8 cellular contexts compared by ENCODE assay signal in the genomic region with DNA sequence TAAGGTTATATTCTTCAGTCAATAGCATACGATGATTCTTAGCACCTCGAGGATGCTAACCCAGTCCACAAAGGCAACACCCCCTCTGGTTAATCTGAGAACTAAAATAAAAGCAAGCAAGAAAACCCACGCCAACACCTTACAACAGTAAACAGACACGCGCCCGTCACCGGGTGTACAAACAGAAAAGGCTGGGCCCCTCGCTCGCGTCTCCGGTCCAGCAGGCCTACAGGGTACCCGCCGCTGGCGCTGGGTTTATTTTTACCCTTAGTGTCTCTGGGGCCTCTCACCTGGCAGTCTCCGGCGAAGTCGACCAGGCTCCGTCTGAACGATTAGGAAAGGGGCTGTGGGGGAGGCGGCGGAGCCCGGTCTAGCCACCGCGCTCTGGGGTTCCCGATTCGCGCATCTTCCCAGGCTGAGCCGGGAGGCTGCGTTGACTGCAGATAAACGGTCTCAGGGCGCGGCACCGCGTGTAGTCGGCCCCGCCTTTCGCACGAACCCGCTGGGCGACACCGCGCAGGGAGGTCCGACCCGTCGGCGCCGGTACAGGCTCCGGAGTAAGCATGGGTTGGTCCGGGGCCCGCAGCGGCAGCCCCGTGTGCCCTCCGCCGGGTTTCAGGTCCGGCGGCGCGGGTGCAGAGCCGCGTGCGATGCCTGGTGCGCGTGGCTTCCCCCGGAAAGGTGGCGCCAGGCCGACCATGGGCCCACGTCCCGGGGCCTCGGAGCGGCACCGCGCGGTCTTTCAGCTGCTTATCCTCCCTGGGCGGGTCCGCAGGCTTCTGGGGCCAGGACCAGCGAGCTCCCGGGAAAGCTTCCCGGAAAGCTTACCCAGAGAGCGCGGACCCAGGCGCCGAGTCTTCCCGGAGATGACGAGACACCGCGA. TPM values are rescaled to one million over a fixed set of nuclear protein-coding genes. Genes with fewer than 3 reads are reported as not detected.
DNase-seq lines count a peak whose midpoint lies in the region; ATAC-seq, FAIRE-seq and TF ChIP-seq lines count a peak whose summit lies in the region.

Gene SLC9B2 (minus strand): TSS at position 868 of the 883 bp plus-strand sequence. CDS start 9,211 bp downstream, outside the sequence.

- no peaks in the 10 kb centered on the region for H3K9me3 ChIP-seq in SK-N-MC (ENCODE audit: low read depth, low read length)

- CTCF ChIA-PET in activated naive CD4-positive, alpha-beta T cell treated with anti-CD3 and anti-CD28 coated beads for 36 hours (lab: Charles Lee) = interaction anchor here (0.7 to 2.7 kb wide), 4 partner anchors 15 to 31 kb away, joined by 3 to 11 read pairs (median 5); partner anchors contain the start of gene BDH2

- no peaks in the 10 kb centered on the region for H3K9me3 Mint-ChIP-seq in activated naive CD4-positive, alpha-beta T cell treated with anti-CD3 and anti-CD28 coated beads for 36 hours

- H3K36me3 Mint-ChIP-seq in activated naive CD4-positive, alpha-beta T cell treated with anti-CD3 and anti-CD28 coated beads for 36 hours (ENCODE audit: low read depth) = peaks cover 20% of the 10 kb centered on the region

- H3K4me1 Mint-ChIP-seq in activated naive CD4-positive, alpha-beta T cell treated with anti-CD3 and anti-CD28 coated beads for 36 hours (ENCODE audit: low read depth) = peaks cover 47% of the 10 kb centered on the region

- H3K4me3 ChIP-seq in SK-N-MC = peak within 1 kb of the TSS; percentile 84

- H3K27me3 Mint-ChIP-seq in activated naive CD4-positive, alpha-beta T cell treated with anti-CD3 and anti-CD28 coated beads for 36 hours (ENCODE audit: low read depth) = no peaks in the 10 kb centered on the region

- peak within 1 kb of the TSS; percentile 85 for H3K9ac ChIP-seq in SK-N-MC (ENCODE audit: insufficient read length)

- no peaks in the 10 kb centered on the region for H3K36me3 ChIP-seq in SK-N-MC (ENCODE audit: insufficient read depth, low read length)

- DNase-seq in D721Med (ENCODE audit: insufficient read length, low spot score) (peak; percentile 29), HPDE6-E6E7 (ENCODE audit: extremely low spot score) (peak; percentile 43), SK-N-MC (ENCODE audit: low read depth, low spot score) (no peak), germinal center (ENCODE audit: low spot score) (peak; percentile 79), occipital lobe (lab: John Stamatoyannopoulos, UW) (peak; percentile 41), superior temporal gyrus (ENCODE audit: extremely low spot score) (peak; percentile 56)
- DNase-seq in activated naive CD4-positive, alpha-beta T cell treated with anti-CD3 and anti-CD28 coated beads for 36 hours = peak; percentile 69

- intact Hi-C loops in activated naive CD4-positive, alpha-beta T cell treated with anti-CD3 and anti-CD28 coated beads for 36 hours (cut with micrococcal nuclease) = loop anchor here (1.0 to 5.0 kb wide), 11 partner anchors 23 to 686 kb away; partner anchors contain the start of genes BDH2, CENPE, CISD2 and MANBA

- peak within 1 kb of the TSS; percentile 32; the same call in 1 of the 2 replicates for H3K27ac ChIP-seq in SK-N-MC

- FAIRE-seq in D721Med (lab: Jason Lieb, UNC) = no peak

- peak within 1 kb of the TSS; percentile 98 for H3K27ac Mint-ChIP-seq in activated naive CD4-positive, alpha-beta T cell treated with anti-CD3 and anti-CD28 coated beads for 36 hours

- no peak for TF ChIP-seq CTCF in D721Med (IDR thresholded peaks at IDR 0.05; ENCODE audit: insufficient read depth, missing control alignments)

- H3K4me3 Mint-ChIP-seq in activated naive CD4-positive, alpha-beta T cell treated with anti-CD3 and anti-CD28 coated beads for 36 hours = peak within 1 kb of the TSS; percentile 82

- ATAC-seq in GM19463 (IDR thresholded peaks at IDR 0.05; ENCODE audit: unreplicated experiment) = peak; percentile 44

RNA-seq across cellular contexts. Expression of gene SLC9B2, which starts in this region (rescaled TPM):
- 10 to 100 TPM; 26.7 to 28.6 TPM for total RNA-seq in activated naive CD4-positive, alpha-beta T cell treated with anti-CD3 and anti-CD28 coated beads for 36 hours
- total RNA-seq in occipital lobe = 112 TPM
